7 cellular contexts compared by ENCODE assay signal in genomic region chr12:132189378-132190011, GRCh38. TPM values are rescaled to one million over a fixed set of nuclear protein-coding genes. Genes with fewer than 3 reads are reported as not detected.
A peak's percentile ranks its signal among the peaks of the same experiment; 100 is the strongest.
DNase-seq lines count a peak whose midpoint lies in the region; ATAC-seq, FAIRE-seq and TF ChIP-seq lines count a peak whose summit lies in the region.

No MANE protein-coding gene starts in this region.

- peak overlapping the region; percentile 60 for H3K4me3 ChIP-seq in WI38 (ENCODE audit: low read depth, low read length)
- peak overlapping the region; percentile 55 for H3K4me3 ChIP-seq in bronchial epithelial cell (ENCODE audit: low read depth, low read length)

- DNase-seq in GM12891 (ENCODE audit: insufficient read length, low spot score) (peak; percentile 98), NCI-H1436 treated with DMSO at 0.1 percent for 48 hours (lab: John Stamatoyannopoulos, UW) (peak; percentile 38), bronchial epithelial cell (ENCODE audit: low read depth) (peak; percentile 77), islet precursor cell (peak; percentile 96)
- peak; percentile 83 to 93 for DNase-seq in stimulated activated CD4-positive, alpha-beta T cell treated with anti-CD3 and anti-CD28 coated beads, Interleukin-12 subunit alpha, Interleukin-12 subunit beta, amount 100 ng/mL, for 24 hours (ENCODE audit: low read depth in 2 of 2)

- FAIRE-seq in GM12891 (lab: Jason Lieb, UNC) (peak; percentile 79), bronchial epithelial cell (lab: Jason Lieb, UNC) (no peak)

- peak; percentile 92 for ATAC-seq in HG02642 (IDR thresholded peaks at IDR 0.05; ENCODE audit: poor library complexity, unreplicated experiment)

- H3K27me3 ChIP-seq in bronchial epithelial cell (ENCODE audit: control insufficient read depth, insufficient read depth, low read length): no peaks in the 10 kb centered on the region

- no peak for TF ChIP-seq POLR2A in GM12891 (IDR thresholded peaks at IDR 0.05; ENCODE audit: low read depth, low read length)

- no peak for TF ChIP-seq CTCF in WI38 (IDR thresholded peaks at IDR 0.05; ENCODE audit: low read depth, low read length)
- no peak for TF ChIP-seq CTCF in bronchial epithelial cell (IDR thresholded peaks at IDR 0.05; ENCODE audit: insufficient read depth, low read length, severe bottlenecking)

- no peaks in the 10 kb centered on the region for H3K36me3 ChIP-seq in bronchial epithelial cell (ENCODE audit: control insufficient read depth, insufficient read depth, low read length)

TF ChIP-seq in GM12891, 5 proteins besides CTCF, POLR2A, EP300 and RAD21:
- TF ChIP-seq POU2F2 (IDR thresholded peaks at IDR 0.05; ENCODE audit: low read depth, low read length): no peak
- TF ChIP-seq TAF1 (IDR thresholded peaks at IDR 0.05; ENCODE audit: low read depth, low read length): no peak
- no peak for TF ChIP-seq SPI1 (IDR thresholded peaks at IDR 0.05; ENCODE audit: low read depth, low read length)
- no peak for TF ChIP-seq POLR2AphosphoS5 (IDR thresholded peaks at IDR 0.05; ENCODE audit: low read depth, low read length)
- TF ChIP-seq PAX5 (IDR thresholded peaks at IDR 0.05; ENCODE audit: insufficient read depth, low read length, severe bottlenecking): no peak

RNA-seq across cellular contexts. Expression of gene NOC4L, which starts 45.2 kb away (rescaled TPM):
- polyA plus RNA-seq in GM12891 (2012; ENCODE audit: low read depth, missing spikeins): 18.0 TPM
- total RNA-seq in bronchial epithelial cell: 10.0 and 11.4 TPM in 2 replicates

RNA-seq across cellular contexts. Expression of gene DDX51, which starts 45.4 kb away (rescaled TPM):
- polyA plus RNA-seq in GM12891 (2012; ENCODE audit: low read depth, missing spikeins): 11.1 TPM
- total RNA-seq in bronchial epithelial cell: 9.0 and 10.0 TPM in 2 replicates

Comparison
In these comparisons a context has a peak if more than half of its experiments do, and no peak if none do; other contexts are left out.
1. Peak in every context shown above with its lines: DNase-seq, ATAC-seq and H3K4me3 ChIP-seq.
2. DNase-seq: peak in every context shown above with its lines; median percentile 98 in GM12891; 96 in islet precursor cell; 88 in stimulated activated CD4-positive, alpha-beta T cell treated with anti-CD3 and anti-CD28 coated beads, Interleukin-12 subunit alpha, Interleukin-12 subunit beta, amount 100 ng/mL, for 24 hours; 77 in bronchial epithelial cell; 38 in NCI-H1436 treated with DMSO at 0.1 percent for 48 hours.